ENCODE assay signal across 17 cellular contexts in the genomic region with DNA sequence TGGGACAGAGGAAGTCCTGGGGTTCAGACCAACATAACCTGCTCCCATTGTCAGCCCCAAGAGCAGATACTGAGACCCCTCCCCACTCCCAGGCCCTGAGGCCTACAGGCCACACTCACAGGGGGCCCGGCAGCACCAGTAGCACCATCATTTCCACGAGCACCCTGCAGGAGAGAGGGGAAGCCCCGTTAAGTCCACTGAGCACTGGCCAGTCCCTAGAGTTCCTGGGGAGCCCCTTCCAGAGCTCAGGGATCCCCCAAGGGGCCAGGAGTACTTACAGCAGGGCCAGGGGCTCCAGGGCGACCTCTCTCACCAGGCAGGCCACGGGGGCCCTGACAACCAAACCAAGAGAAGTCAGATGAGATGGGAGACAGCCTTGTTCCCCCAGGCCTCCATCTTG. TPM values are rescaled to one million over a fixed set of nuclear protein-coding genes. Genes with fewer than 3 reads are reported as not detected.
DNase-seq lines count a peak whose midpoint lies in the region; ATAC-seq, FAIRE-seq and TF ChIP-seq lines count a peak whose summit lies in the region.
"Had no signal": no experiment of that assay in that cellular context is flagged by ENCODE, and none has a peak within 500 bp of the region (broad histone marks: within the 10 kb centered on the region; RNA-seq: fewer than 3 reads in every experiment).

No MANE protein-coding gene starts in this region.

- FAIRE-seq in A549 (lab: Jason Lieb, UNC), result no peak
- FAIRE-seq in kidney (lab: Jason Lieb, UNC), result no peak

- no peak overlapping the region for H3K4me3 ChIP-seq in A549
- H3K4me3 ChIP-seq in OCI-LY3 (ENCODE audit: low read length), result no peak overlapping the region
- peak overlapping the region; percentile 73 for H3K4me3 ChIP-seq in fibroblast of the aortic adventitia (ENCODE audit: low read depth, low read length)
- no peak overlapping the region for H3K4me3 ChIP-seq in sigmoid colon
- H3K4me3 ChIP-seq in kidney (ENCODE audit: low read length in 2 of 2), result no peak overlapping the region

- peaks cover under 1% of the 10 kb centered on the region for H3K27me3 ChIP-seq in OCI-LY3 (ENCODE audit: low read depth, low read length)
- no peaks in the 10 kb centered on the region for H3K27me3 ChIP-seq in sigmoid colon

- no peak for TF ChIP-seq POLR2A in A549 (IDR thresholded peaks at IDR 0.05; ENCODE audit: low read length)
- no peak for TF ChIP-seq POLR2A in sigmoid colon (IDR thresholded peaks at IDR 0.05)

- H4K20me1 ChIP-seq in OCI-LY3 (ENCODE audit: insufficient read depth, low read length), result no peaks in the 10 kb centered on the region

- peaks cover 26% of the 10 kb centered on the region for H3K79me2 ChIP-seq in OCI-LY3 (ENCODE audit: low read length)

- H3K4me2 ChIP-seq in A549, result no peak overlapping the region
- H3K4me2 ChIP-seq in OCI-LY3 (ENCODE audit: low read length), result 0 out of 2 replicates have a peak overlapping the region, but pooled peaks have one; percentile 12

- TF ChIP-seq EP300 in A549 (IDR thresholded peaks at IDR 0.05) (no peak), sigmoid colon (IDR thresholded peaks at IDR 0.05) (no peak)

- H3K9me3 ChIP-seq in A549, result no peaks in the 10 kb centered on the region
- no peaks in the 10 kb centered on the region for H3K9me3 ChIP-seq in OCI-LY3 (ENCODE audit: insufficient read depth, low read length)
- no peaks in the 10 kb centered on the region for H3K9me3 ChIP-seq in sigmoid colon
- H3K9me3 ChIP-seq in kidney (ENCODE audit: control insufficient read depth in 1 of 2, low read length in 2 of 2), result no peaks in the 10 kb centered on the region

- no peak overlapping the region for H3K9ac ChIP-seq in OCI-LY3 (ENCODE audit: low read length)
- no peak overlapping the region for H3K9ac ChIP-seq in kidney (ENCODE audit: low read length in 2 of 2)

- DNase-seq in A549 (ENCODE audit: low read depth in 1 of 2, low spot score in 1 of 2) (no peak), fibroblast of the aortic adventitia (ENCODE audit: low read depth) (peak; percentile 27), sigmoid colon (no peak), kidney (no peak), NCI-H748 treated with DMSO at 0.1 percent for 48 hours (lab: John Stamatoyannopoulos, UW) (no peak), C1 segment of cervical spinal cord (lab: John Stamatoyannopoulos, UW) (no peak)
- DNase-seq: activated CD4-positive, alpha-beta T cell treated with anti-CD3 and anti-CD28 coated beads, Interleukin-2, amount 50 U/mL, for 4 hours; amygdala; dermis blood vessel endothelial cell; NCI-H2171; SHP77; stimulated activated CD4-positive, alpha-beta T cell treated with anti-CD3 and anti-CD28 coated beads, Interleukin-4, amount 100 ng/mL, for 4 hours; stimulated activated naive B cell treated with anti-CD40 and anti-IgM and Interleukin-4, amounts not matched to agents 10 μg/mL and 1 μg/mL and 100 μg/mL, for 72 hours had no signal

- POLR2A ChIA-PET in A549 (lab: Yijun Ruan, JAX), result interaction anchor here (1.7 kb wide), 1 partner anchor 18 kb away, joined by 7 read pairs; no protein-coding TSS in a partner anchor

- H3K4me1 ChIP-seq in A549 (peaks cover 40% of the 10 kb centered on the region), OCI-LY3 (ENCODE audit: low read length) (peaks cover 56% of the 10 kb centered on the region), sigmoid colon (peaks cover 0 to 84% (median 64%) of the 10 kb centered on the region in 4 donors), kidney (ENCODE audit: control insufficient read depth in 1 of 2, insufficient read depth in 1 of 2, low read depth in 1 of 2, low read length in 2 of 2) (peaks cover 4 to 5% of the 10 kb centered on the region in 2 donors)

- H2AFZ ChIP-seq in OCI-LY3 (ENCODE audit: low read depth, low read length), result no peak overlapping the region

- intact Hi-C loops in sigmoid colon (cut with DNase I), result no loop called here
- intact Hi-C loops in kidney (cut with DNase I), result no loop called here

- no peak for ATAC-seq in A549
- no peak for ATAC-seq in GM21526 (IDR thresholded peaks at IDR 0.05; ENCODE audit: low FRiP score, unreplicated experiment)
- ATAC-seq: stimulated activated naive B cell treated with anti-CD40 and anti-IgM and Interleukin-4, amounts not matched to agents 10 μg/mL and 1 μg/mL and 100 μg/mL, for 72 hours had no signal

- no peak for TF ChIP-seq CTCF in A549 (IDR thresholded peaks at IDR 0.05)
- no peak for TF ChIP-seq CTCF in OCI-LY3 (IDR thresholded peaks at IDR 0.05; ENCODE audit: low read depth, low read length)
- TF ChIP-seq CTCF in fibroblast of the aortic adventitia (IDR thresholded peaks at IDR 0.05; ENCODE audit: insufficient read depth, low read length), result no peak
- no peak for TF ChIP-seq CTCF in sigmoid colon (IDR thresholded peaks at IDR 0.05)
- TF ChIP-seq CTCF in kidney (IDR thresholded peaks at IDR 0.05; ENCODE audit: borderline replicate concordance, extremely low read depth, insufficient read depth), result no peak

- 55% methylated on average over 3 of the region's 5 CpGs for WGBS in A549 (ENCODE audit: missing lambda C conversion rate)
- WGBS in sigmoid colon, 2 donors, result 76 to 78% methylated on average over 5 of the region's 5 CpGs

- H3K27ac ChIP-seq in A549 (peak overlapping the region; percentile 44 to 51; a peak in 5 of 6 replicates), OCI-LY3 (ENCODE audit: low read length) (no peak overlapping the region), sigmoid colon (peak overlapping the region; percentile 47 to 99 (median 96)), kidney (ENCODE audit: low read depth in 2 of 2, low read length in 2 of 2) (no peak overlapping the region)

- no peak for TF ChIP-seq RAD21 in A549 (conservative IDR thresholded peaks at IDR 0.05 in 1 of 2, IDR thresholded peaks at IDR 0.05 in 1 of 2)

- H3K36me3 ChIP-seq in OCI-LY3 (replicated peaks; ENCODE audit: low read depth, low read length) (peaks cover 9% of the 10 kb centered on the region), sigmoid colon (peaks cover 72 to 86% (median 75%) of the 10 kb centered on the region in 4 donors), kidney (ENCODE audit: control insufficient read depth in 1 of 2, insufficient read depth in 2 of 2, low read length in 2 of 2) (peaks cover 0 to 4% of the 10 kb centered on the region in 2 donors)

- CTCF ChIA-PET in A549 (lab: Yijun Ruan, JAX), result interaction anchor here (0.6 to 22.0 kb wide), 17 partner anchors 9 to 104 kb away, joined by 3 to 817 read pairs (median 8); a partner anchor contains a TSS

TF ChIP-seq in A549, 52 proteins besides CTCF, POLR2A, EP300 and RAD21 (continues in another document):
- TF ChIP-seq, protein P1, sequence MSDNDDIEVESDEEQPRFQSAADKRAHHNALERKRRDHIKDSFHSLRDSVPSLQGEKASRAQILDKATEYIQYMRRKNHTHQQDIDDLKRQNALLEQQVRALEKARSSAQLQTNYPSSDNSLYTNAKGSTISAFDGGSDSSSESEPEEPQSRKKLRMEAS (IDR thresholded peaks at IDR 0.05), result no peak
- no peak for TF ChIP-seq JUNB (IDR thresholded peaks at IDR 0.05)
- TF ChIP-seq, protein P2, sequence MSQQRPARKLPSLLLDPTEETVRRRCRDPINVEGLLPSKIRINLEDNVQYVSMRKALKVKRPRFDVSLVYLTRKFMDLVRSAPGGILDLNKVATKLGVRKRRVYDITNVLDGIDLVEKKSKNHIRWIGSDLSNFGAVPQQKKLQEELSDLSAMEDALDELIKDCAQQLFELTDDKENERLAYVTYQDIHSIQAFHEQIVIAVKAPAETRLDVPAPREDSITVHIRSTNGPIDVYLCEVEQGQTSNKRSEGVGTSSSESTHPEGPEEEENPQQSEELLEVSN (IDR thresholded peaks at IDR 0.05; ENCODE audit: borderline replicate concordance, low read depth), result no peak
- no peak for TF ChIP-seq EHMT2 (IDR thresholded peaks at IDR 0.05; ENCODE audit: low read depth)
- no peak for TF ChIP-seq BHLHE40 (IDR thresholded peaks at IDR 0.05; ENCODE audit: low read depth, low read length)
- no peak for TF ChIP-seq NFE2L2 (conservative IDR thresholded peaks at IDR 0.05; ENCODE audit: low read length)
- TF ChIP-seq MAFK (IDR thresholded peaks at IDR 0.05; ENCODE audit: partially characterized antibody), result no peak
- no peak for TF ChIP-seq RARB (CRISPR knock-in tag; IDR thresholded peaks at IDR 0.05)

RNA-seq across cellular contexts. Expression of a gene that starts 5.4 kb away (rescaled TPM):
- 4.4 and 4.6 TPM in 2 replicates for polyA plus RNA-seq in A549 (2011; rRNA removed)
- 14.2 and 19.6 TPM in 2 replicates for polyA plus RNA-seq in A549 (2012; cell fraction: cytosol; rRNA removed)
- 66.1 and 69.4 TPM in 2 replicates for polyA plus RNA-seq in A549 (2012; cell fraction: nucleus; rRNA removed)
- polyA plus RNA-seq in A549 (2017; fragmentation: RNase III; extraction: RNeasy Plus Mini Kit Qiagen cat#74134 plus additional on column Dnase treatment), result 18.1 to 34.3 TPM (median 31.6 TPM) in 3 replicates
- polyA minus RNA-seq in A549 (2011; rRNA and poly(A)+ RNA removed), result 10.9 TPM in 2 replicates
- 2,633 and 16,513 TPM in 2 replicates for total RNA-seq in fibroblast of the aortic adventitia (ENCODE audit: low replicate concordance)
- total RNA-seq in sigmoid colon, result 100 to 1,000 TPM in 1 of 4 donors, 10 to 100 TPM in 3; 43.6 to 459 (median 71.4) TPM
- polyA plus RNA-seq in sigmoid colon, result 10 to 100 TPM in 2 of 3 donors, 1 to 10 TPM in 1; 7.8 to 96.7 (median 10.2) TPM
- total RNA-seq in kidney, result 142 TPM
- polyA plus RNA-seq in kidney (ENCODE audit: insufficient read depth, low read depth, low replicate concordance), result 9.2 TPM

RNA-seq across cellular contexts. Expression of a gene that starts 30.2 kb away (rescaled TPM):
- polyA plus RNA-seq in A549 (2011; rRNA removed), result 0.44 and 0.90 TPM in 2 replicates
- polyA plus RNA-seq in A549 (2012; cell fraction: cytosol; rRNA removed), result 1.8 and 3.2 TPM in 2 replicates
- polyA plus RNA-seq in A549 (2012; cell fraction: nucleus; rRNA removed), result 1.2 and 1.9 TPM in 2 replicates
- polyA plus RNA-seq in A549 (2017; fragmentation: RNase III; extraction: RNeasy Plus Mini Kit Qiagen cat#74134 plus additional on column Dnase treatment), result 1.5 to 3.4 TPM (median 1.9 TPM) in 3 replicates
- polyA minus RNA-seq in A549 (2011; rRNA and poly(A)+ RNA removed), result not detected in 2 replicates
- total RNA-seq in fibroblast of the aortic adventitia (ENCODE audit: low replicate concordance), result 0.65 and 0.90 TPM in 2 replicates
- total RNA-seq in sigmoid colon, result 10 to 100 TPM; 27.3 to 80.1 (median 56.1) TPM
- 1 to 10 TPM; 2.5 to 7.2 (median 4.6) TPM for polyA plus RNA-seq in sigmoid colon
- 4.2 TPM for total RNA-seq in kidney
- 5.5 TPM for polyA plus RNA-seq in kidney (ENCODE audit: insufficient read depth, low read depth, low replicate concordance)
- total RNA-seq: dermis blood vessel endothelial cell, mononuclear cell, renal cortical epithelial cell had no signal

RNA-seq across cellular contexts. Expression of a gene that starts 45.6 kb away (rescaled TPM):
- polyA plus RNA-seq in A549 (2011; rRNA removed) (16.8 and 22.0 TPM in 2 replicates), A549 (2017; fragmentation: RNase III; extraction: RNeasy Plus Mini Kit Qiagen cat#74134 plus additional on column Dnase treatment) (32.4 to 40.6 TPM (median 35.8 TPM) in 3 replicates), sigmoid colon (10 to 100 TPM in 2 of 3 donors, 1 to 10 TPM in 1; 9.0 to 38.7 (median 10.9) TPM), kidney (ENCODE audit: insufficient read depth, low read depth, low replicate concordance) (17.1 TPM)
- 18.9 and 19.4 TPM in 2 replicates for polyA plus RNA-seq in A549 (2012; cell fraction: cytosol; rRNA removed)
- polyA plus RNA-seq in A549 (2012; cell fraction: nucleus; rRNA removed), result 35.8 and 44.2 TPM in 2 replicates
- polyA minus RNA-seq in A549 (2011; rRNA and poly(A)+ RNA removed), result 25.9 and 27.1 TPM in 2 replicates
- total RNA-seq in fibroblast of the aortic adventitia (ENCODE audit: low replicate concordance) (59.3 and 85.4 TPM in 2 replicates), sigmoid colon (10 to 100 TPM; 15.3 to 18.8 (median 16.8) TPM), kidney (64.4 TPM)

Comparison
In these comparisons a context has a peak if more than half of its experiments do, and no peak if none do; other contexts are left out.
1. H3K27ac ChIP-seq: peak in A549 (2 of 2) and sigmoid colon (4 of 4); none in OCI-LY3 (single experiment) and kidney (0 of 2).